Comparison of ENCODE assay signal across 8 cellular contexts in genomic region chr1:41492341-41492848, GRCh38. TPM values are rescaled to one million over a fixed set of nuclear protein-coding genes. Genes with fewer than 3 reads are reported as not detected.
DNase-seq lines count a peak whose midpoint lies in the region; ATAC-seq and TF ChIP-seq lines count a peak whose summit lies in the region.

No MANE protein-coding gene starts in this region.

- TF ChIP-seq EP300 in stomach (IDR thresholded peaks at IDR 0.05) = no peak

- TF ChIP-seq POLR2A in stomach (IDR thresholded peaks at IDR 0.05) = no peak

- intact Hi-C loops in stomach (cut with DNase I; ENCODE audit: low total_unique reads) = no loop called here

- peaks cover 19 to 35% (median 28%) of the 10 kb centered on the region in 4 donors for H3K4me1 ChIP-seq in stomach

- H3K9me3 Mint-ChIP-seq in activated CD8-positive, alpha-beta memory T cell treated with anti-CD3 and anti-CD28 coated beads, Interleukin-2, amount 10 ng/mL, durations not matched to agents 7 days and 5 days (ENCODE audit: low read depth) = no peaks in the 10 kb centered on the region

- peaks cover 19% of the 10 kb centered on the region for H3K27me3 Mint-ChIP-seq in activated CD8-positive, alpha-beta memory T cell treated with anti-CD3 and anti-CD28 coated beads, Interleukin-2, amount 10 ng/mL, durations not matched to agents 7 days and 5 days

- no peak overlapping the region for H3K4me3 Mint-ChIP-seq in activated CD8-positive, alpha-beta memory T cell treated with anti-CD3 and anti-CD28 coated beads, Interleukin-2, amount 10 ng/mL, durations not matched to agents 7 days and 5 days

- no peak overlapping the region for H3K27ac ChIP-seq in stomach

- ATAC-seq in activated CD8-positive, alpha-beta memory T cell treated with anti-CD3 and anti-CD28 coated beads, Interleukin-2, amount 10 ng/mL, durations not matched to agents 7 days and 5 days = no peak
- ATAC-seq in HG02571 (IDR thresholded peaks at IDR 0.05; ENCODE audit: unreplicated experiment) = no peak

- 50 to 65% (median 58%) methylated on average over 7 of the region's 7 CpGs for WGBS in stomach, 5 donors

- H3K27me3 ChIP-seq in stomach = peaks cover 0 to 17% (median 0%) of the 10 kb centered on the region in 3 donors

- no peaks in the 10 kb centered on the region for H3K36me3 Mint-ChIP-seq in activated CD8-positive, alpha-beta memory T cell treated with anti-CD3 and anti-CD28 coated beads, Interleukin-2, amount 10 ng/mL, durations not matched to agents 7 days and 5 days

- peak; percentile 32 for DNase-seq in DMS153 (lab: John Stamatoyannopoulos, UW)
- DNase-seq in HuH-7.5 (ENCODE audit: low spot score) = peak; percentile 43
- peak; percentile 62 for DNase-seq in activated CD8-positive, alpha-beta memory T cell treated with anti-CD3 and anti-CD28 coated beads, Interleukin-2, amount 10 ng/mL, durations not matched to agents 7 days and 5 days
- DNase-seq in kidney tubule cell (ENCODE audit: low spot score) = peak; percentile 47
- no peak for DNase-seq in stomach
- no peak for DNase-seq in dedifferentiated amniotic fluid mesenchymal stem cell (ENCODE audit: extremely low spot score)
- no peak for DNase-seq in superior temporal gyrus (ENCODE audit: extremely low spot score)

- no peak overlapping the region for H3K4me3 ChIP-seq in stomach

- no peaks in the 10 kb centered on the region for H3K36me3 ChIP-seq in stomach

- no peak overlapping the region for H3K27ac Mint-ChIP-seq in activated CD8-positive, alpha-beta memory T cell treated with anti-CD3 and anti-CD28 coated beads, Interleukin-2, amount 10 ng/mL, durations not matched to agents 7 days and 5 days

- CTCF ChIA-PET in activated CD8-positive, alpha-beta memory T cell treated with anti-CD3 and anti-CD28 coated beads, Interleukin-2, amount 10 ng/mL, durations not matched to agents 7 days and 5 days (lab: Charles Lee) = interaction anchor here (0.7 to 3.2 kb wide), 7 partner anchors 21 to 183 kb away, joined by 3 to 17 read pairs (median 3); no protein-coding TSS in a partner anchor

- no peaks in the 10 kb centered on the region for H3K9me3 ChIP-seq in stomach

- peak in 3 of 7 experiments; percentile 10 to 43 (median 34) for TF ChIP-seq CTCF in stomach (IDR thresholded peaks at IDR 0.05)

- peaks cover 7% of the 10 kb centered on the region for H3K4me1 Mint-ChIP-seq in activated CD8-positive, alpha-beta memory T cell treated with anti-CD3 and anti-CD28 coated beads, Interleukin-2, amount 10 ng/mL, durations not matched to agents 7 days and 5 days

RNA-seq across cellular contexts. Expression of gene EDN2, which starts 7.9 kb away (rescaled TPM):
- not detected for total RNA-seq in activated CD8-positive, alpha-beta memory T cell treated with anti-CD3 and anti-CD28 coated beads, Interleukin-2, amount 10 ng/mL, durations not matched to agents 7 days and 5 days
- total RNA-seq in stomach = 10 to 100 TPM in 2 of 5 donors, not detected in 3; 16.5 to 71.8 TPM
- polyA plus RNA-seq in stomach = 1 to 10 TPM; 1.5 to 2.5 (median 2.1) TPM

Comparison
In these comparisons a context has a peak if more than half of its experiments do, and no peak if none do; other contexts are left out.
1. DNase-seq: peak in DMS153 (single experiment), HuH-7.5 (single experiment), activated CD8-positive, alpha-beta memory T cell treated with anti-CD3 and anti-CD28 coated beads, Interleukin-2, amount 10 ng/mL, durations not matched to agents 7 days and 5 days (single experiment) and kidney tubule cell (single experiment); none in stomach (single experiment), dedifferentiated amniotic fluid mesenchymal stem cell (single experiment) and superior temporal gyrus (single experiment).